Comparison of ENCODE assay signal across 8 cellular contexts in genomic region chr5:88881566-88881965, GRCh38. TPM values are rescaled to one million over a fixed set of nuclear protein-coding genes. Genes with fewer than 3 reads are reported as not detected.
DNase-seq lines count a peak whose midpoint lies in the region; ATAC-seq and TF ChIP-seq lines count a peak whose summit lies in the region.

No MANE protein-coding gene starts in this region.

- no peaks in the 10 kb centered on the region for H3K27me3 Mint-ChIP-seq in stimulated activated memory B cell treated with anti-CD40 and anti-IgM and Interleukin-4, amounts not matched to agents 10 μg/mL and 1 μg/mL and 100 μg/mL, for 72 hours

- H3K9me3 ChIP-seq in OCI-LY1 (ENCODE audit: low read length), result no peaks in the 10 kb centered on the region
- H3K9me3 ChIP-seq in gastroesophageal sphincter, result no peaks in the 10 kb centered on the region

- H3F3A ChIP-seq in OCI-LY1 (ENCODE audit: insufficient read depth, low read length), result no peaks in the 10 kb centered on the region

- no peak for TF ChIP-seq EP300 in gastroesophageal sphincter (IDR thresholded peaks at IDR 0.05)

- DNase-seq in SKM-1 treated with dmso at 0.1 percent for 144 hours (lab: John Stamatoyannopoulos, UW; ENCODE audit: unreplicated experiment) (no peak), CD1c-positive myeloid dendritic cell (ENCODE audit: extremely low spot score) (no peak), LoVo (ENCODE audit: low spot score) (no peak), putamen (ENCODE audit: low spot score) (no peak)

- H3K27ac ChIP-seq in OCI-LY1 (ENCODE audit: low read depth, low read length, poor library complexity, severe bottlenecking) (peak overlapping the region; percentile 71), gastroesophageal sphincter (peak overlapping the region; percentile 83 to 96 (median 93))

- 14% methylated on average over 5 of the region's 5 CpGs for WGBS in gastroesophageal sphincter (ENCODE audit: low coverage in 1 of 2), 2 donors

- H3K9me3 Mint-ChIP-seq in stimulated activated memory B cell treated with anti-CD40 and anti-IgM and Interleukin-4, amounts not matched to agents 10 μg/mL and 1 μg/mL and 100 μg/mL, for 72 hours, result no peaks in the 10 kb centered on the region

- no peak overlapping the region for H2AFZ ChIP-seq in OCI-LY1 (ENCODE audit: low read length)

- H3K27ac Mint-ChIP-seq in stimulated activated memory B cell treated with anti-CD40 and anti-IgM and Interleukin-4, amounts not matched to agents 10 μg/mL and 1 μg/mL and 100 μg/mL, for 72 hours, result peak overlapping the region; percentile 99

- H3K4me1 ChIP-seq in OCI-LY1 (ENCODE audit: insufficient read depth, low read length, severe bottlenecking) (peaks cover 68% of the 10 kb centered on the region), gastroesophageal sphincter (peaks cover 2 to 61% (median 5%) of the 10 kb centered on the region in 3 donors)

- peaks cover 6% of the 10 kb centered on the region for H3K36me3 Mint-ChIP-seq in stimulated activated memory B cell treated with anti-CD40 and anti-IgM and Interleukin-4, amounts not matched to agents 10 μg/mL and 1 μg/mL and 100 μg/mL, for 72 hours

- TF ChIP-seq CTCF in OCI-LY1 (IDR thresholded peaks at IDR 0.05; ENCODE audit: low read length) (no peak), gastroesophageal sphincter (IDR thresholded peaks at IDR 0.05) (no peak)

- peak; percentile 28 for ATAC-seq in GM21619 (IDR thresholded peaks at IDR 0.05; ENCODE audit: unreplicated experiment)
- ATAC-seq in gastroesophageal sphincter, result no peak
- ATAC-seq in stimulated activated memory B cell treated with anti-CD40 and anti-IgM and Interleukin-4, amounts not matched to agents 10 μg/mL and 1 μg/mL and 100 μg/mL, for 72 hours, result peak; percentile 1

- H3K9me2 ChIP-seq in OCI-LY1 (ENCODE audit: low read depth, low read length), result no peaks in the 10 kb centered on the region

- no peak for TF ChIP-seq POLR2A in gastroesophageal sphincter (IDR thresholded peaks at IDR 0.05)

- peak overlapping the region; percentile 98 for H3K4me3 Mint-ChIP-seq in stimulated activated memory B cell treated with anti-CD40 and anti-IgM and Interleukin-4, amounts not matched to agents 10 μg/mL and 1 μg/mL and 100 μg/mL, for 72 hours

- no peaks in the 10 kb centered on the region for H4K20me1 ChIP-seq in OCI-LY1 (ENCODE audit: insufficient read depth, low read length)

- H3K4me1 Mint-ChIP-seq in stimulated activated memory B cell treated with anti-CD40 and anti-IgM and Interleukin-4, amounts not matched to agents 10 μg/mL and 1 μg/mL and 100 μg/mL, for 72 hours, result peaks cover 23% of the 10 kb centered on the region

- H3K79me2 ChIP-seq in OCI-LY1 (ENCODE audit: insufficient read depth, low read length), result peaks cover 63% of the 10 kb centered on the region

- peak overlapping the region; percentile 90 for H3K4me2 ChIP-seq in OCI-LY1 (ENCODE audit: low read length)

- H3K9ac ChIP-seq in OCI-LY1 (ENCODE audit: low read length), result peak overlapping the region; percentile 98

- H3K27me3 ChIP-seq in OCI-LY1 (ENCODE audit: insufficient read depth, low read length), result no peaks in the 10 kb centered on the region
- no peaks in the 10 kb centered on the region for H3K27me3 ChIP-seq in gastroesophageal sphincter

- no peaks in the 10 kb centered on the region; the same call in 1 of the 2 replicates for H3K36me3 ChIP-seq in OCI-LY1 (ENCODE audit: insufficient read depth, low read length)
- H3K36me3 ChIP-seq in gastroesophageal sphincter, result no peaks in the 10 kb centered on the region

- H3K4me3 ChIP-seq in OCI-LY1 (ENCODE audit: low read depth, low read length, poor library complexity, severe bottlenecking) (peak overlapping the region; percentile 94), gastroesophageal sphincter (peak overlapping the region; percentile 68 to 79)

RNA-seq across cellular contexts. Expression of gene MEF2C, which starts 1.4 kb away (rescaled TPM):
- 10 to 100 TPM; 23.1 to 66.9 (median 29.5) TPM for total RNA-seq in gastroesophageal sphincter
